Comparison of ENCODE assay signal across 8 cellular contexts in the genomic region with DNA sequence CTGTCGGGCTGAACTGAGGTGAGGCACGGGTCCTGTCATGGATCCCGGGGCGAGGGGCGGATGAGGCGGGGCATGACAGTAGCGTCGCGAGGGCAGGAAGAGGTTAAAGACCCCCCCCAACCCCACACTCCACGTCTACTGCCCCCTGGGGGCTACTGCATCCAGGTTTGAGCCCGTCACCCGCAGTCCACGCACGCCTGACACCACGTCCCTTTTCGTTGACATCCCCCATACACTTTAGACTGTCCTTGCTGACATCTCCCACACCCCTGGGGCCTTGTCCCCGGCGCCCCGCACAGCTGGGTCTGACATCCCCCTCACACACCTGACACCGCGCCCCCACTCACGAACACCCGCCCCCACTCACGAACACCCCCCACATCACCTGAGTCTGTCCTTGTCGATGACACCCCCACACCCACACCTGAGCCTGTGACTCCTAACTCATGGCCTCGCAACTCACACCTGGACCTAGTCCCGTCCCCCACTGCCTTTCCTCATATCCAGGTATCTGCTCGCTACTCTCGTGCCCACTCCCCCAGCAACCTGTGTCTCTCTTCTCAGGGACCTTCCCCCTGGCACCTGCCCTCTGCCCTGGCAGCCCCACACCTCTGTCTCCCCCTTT. TPM values are rescaled to one million over a fixed set of nuclear protein-coding genes. Genes with fewer than 3 reads are reported as not detected.
DNase-seq lines count a peak whose midpoint lies in the region; ATAC-seq, FAIRE-seq and TF ChIP-seq lines count a peak whose summit lies in the region.

No MANE protein-coding gene starts in this region.

- H3K36me3 Mint-ChIP-seq in activated T-helper 2 cell treated with anti-CD3 and anti-CD28 coated beads, Interferon-gamma antibody, Interleukin-2, Interleukin-4, amounts not matched to agents 10 μg/mL and 5 μg/mL and 100 μg/mL, durations not matched to agents 14 hours and 24 hours and 36 hours (ENCODE audit: low read depth), result peaks cover 11% of the 10 kb centered on the region

- TF ChIP-seq POLR2A in stomach (IDR thresholded peaks at IDR 0.05), result no peak

- intact Hi-C loops in activated T-helper 2 cell treated with anti-CD3 and anti-CD28 coated beads, Interferon-gamma antibody, Interleukin-2, Interleukin-4, amounts not matched to agents 10 μg/mL and 5 μg/mL and 100 μg/mL, durations not matched to agents 14 hours and 24 hours and 36 hours (cut with micrococcal nuclease), result loop anchor here (2.0 kb wide), 1 partner anchor 75 kb away; the partner anchor contains the start of gene TMEM161A
- intact Hi-C loops in stomach (cut with DNase I; ENCODE audit: low total_unique reads), result no loop called here

- H3K9me3 Mint-ChIP-seq in activated T-helper 2 cell treated with anti-CD3 and anti-CD28 coated beads, Interferon-gamma antibody, Interleukin-2, Interleukin-4, amounts not matched to agents 10 μg/mL and 5 μg/mL and 100 μg/mL, durations not matched to agents 14 hours and 24 hours and 36 hours, result no peaks in the 10 kb centered on the region

- H3K27ac Mint-ChIP-seq in activated T-helper 2 cell treated with anti-CD3 and anti-CD28 coated beads, Interferon-gamma antibody, Interleukin-2, Interleukin-4, amounts not matched to agents 10 μg/mL and 5 μg/mL and 100 μg/mL, durations not matched to agents 14 hours and 24 hours and 36 hours, result peak overlapping the region; percentile 80

- peak overlapping the region; percentile 27 to 88 (median 79) for H3K27ac ChIP-seq in stomach

- peak in 1 of 7 experiments; percentile 9 for TF ChIP-seq CTCF in stomach (IDR thresholded peaks at IDR 0.05)

- 1 to 4% (median 1%) methylated on average over 14 to 29 of the region's 29 CpGs for WGBS in stomach, 5 donors

- H3K27me3 ChIP-seq in stomach, result no peaks in the 10 kb centered on the region

- H3K27me3 Mint-ChIP-seq in activated T-helper 2 cell treated with anti-CD3 and anti-CD28 coated beads, Interferon-gamma antibody, Interleukin-2, Interleukin-4, amounts not matched to agents 10 μg/mL and 5 μg/mL and 100 μg/mL, durations not matched to agents 14 hours and 24 hours and 36 hours (ENCODE audit: low read depth), result no peaks in the 10 kb centered on the region

- H3K4me1 Mint-ChIP-seq in activated T-helper 2 cell treated with anti-CD3 and anti-CD28 coated beads, Interferon-gamma antibody, Interleukin-2, Interleukin-4, amounts not matched to agents 10 μg/mL and 5 μg/mL and 100 μg/mL, durations not matched to agents 14 hours and 24 hours and 36 hours (ENCODE audit: low read depth), result peaks cover 25% of the 10 kb centered on the region

- peak overlapping the region; percentile 88 for H3K4me3 Mint-ChIP-seq in activated T-helper 2 cell treated with anti-CD3 and anti-CD28 coated beads, Interferon-gamma antibody, Interleukin-2, Interleukin-4, amounts not matched to agents 10 μg/mL and 5 μg/mL and 100 μg/mL, durations not matched to agents 14 hours and 24 hours and 36 hours (ENCODE audit: low read depth)

- no peaks in the 10 kb centered on the region for H3K9me3 ChIP-seq in stomach

- H3K4me3 ChIP-seq in iPS-11a (ENCODE audit: low read depth, low read length), result peak overlapping the region; percentile 66
- peak overlapping the region; percentile 76 to 94 (median 82) for H3K4me3 ChIP-seq in stomach

- FAIRE-seq in HTR-8/SVneo (lab: Jason Lieb, UNC), result no peak

- peak; percentile 60 for DNase-seq in NCI-H2029 (lab: John Stamatoyannopoulos, UW)
- no peak for DNase-seq in NCI-H2029 treated with DMSO at 0.1 percent for 48 hours (lab: John Stamatoyannopoulos, UW)
- peak; percentile 67 for DNase-seq in HTR-8/SVneo (ENCODE audit: insufficient read length, low spot score)
- DNase-seq in activated T-helper 2 cell treated with anti-CD3 and anti-CD28 coated beads, Interferon-gamma antibody, Interleukin-2, Interleukin-4, amounts not matched to agents 10 μg/mL and 5 μg/mL and 100 μg/mL, durations not matched to agents 14 hours and 24 hours and 36 hours (ENCODE audit: low spot score), result no peak
- DNase-seq in stomach, result no peak

- no peak for ATAC-seq in HG03469 (IDR thresholded peaks at IDR 0.05; ENCODE audit: unreplicated experiment)
- ATAC-seq in GM18873 (IDR thresholded peaks at IDR 0.05; ENCODE audit: low FRiP score, unreplicated experiment), result no peak

- H3K4me1 ChIP-seq in stomach, result peaks cover 22 to 70% (median 48%) of the 10 kb centered on the region in 4 donors

- TF ChIP-seq EP300 in stomach (IDR thresholded peaks at IDR 0.05), result no peak

- H3K36me3 ChIP-seq in stomach, result peaks cover 0 to 10% (median 4%) of the 10 kb centered on the region in 4 donors

RNA-seq across cellular contexts. Expression of gene SLC25A42, which starts 0.4 kb away (rescaled TPM):
- 9.1 and 9.2 TPM in 2 replicates for total RNA-seq in activated T-helper 2 cell treated with anti-CD3 and anti-CD28 coated beads, Interferon-gamma antibody, Interleukin-2, Interleukin-4, amounts not matched to agents 10 μg/mL and 5 μg/mL and 100 μg/mL, durations not matched to agents 14 hours and 24 hours and 36 hours
- 10 to 100 TPM in 1 of 5 donors, 1 to 10 TPM in 4; 5.1 to 54.8 (median 6.7) TPM for total RNA-seq in stomach
- polyA plus RNA-seq in stomach, result 1 to 10 TPM; 3.7 to 7.3 (median 6.7) TPM

RNA-seq across cellular contexts. Expression of gene ARMC6, which starts 30.8 kb away (rescaled TPM):
- 44.9 and 53.9 TPM in 2 replicates for total RNA-seq in activated T-helper 2 cell treated with anti-CD3 and anti-CD28 coated beads, Interferon-gamma antibody, Interleukin-2, Interleukin-4, amounts not matched to agents 10 μg/mL and 5 μg/mL and 100 μg/mL, durations not matched to agents 14 hours and 24 hours and 36 hours
- total RNA-seq in stomach, result 10 to 100 TPM in 4 of 5 donors, 1 to 10 TPM in 1; 7.0 to 63.8 (median 32.2) TPM
- polyA plus RNA-seq in stomach, result 10 to 100 TPM; 17.4 to 22.8 (median 19.4) TPM

RNA-seq across cellular contexts. Expression of gene SUGP2, which starts 30.9 kb away (rescaled TPM):
- total RNA-seq in activated T-helper 2 cell treated with anti-CD3 and anti-CD28 coated beads, Interferon-gamma antibody, Interleukin-2, Interleukin-4, amounts not matched to agents 10 μg/mL and 5 μg/mL and 100 μg/mL, durations not matched to agents 14 hours and 24 hours and 36 hours, result 129 and 140 TPM in 2 replicates
- total RNA-seq in stomach, result 100 to 1,000 TPM in 1 of 5 donors, 10 to 100 TPM in 4; 51.7 to 104 (median 62.4) TPM
- polyA plus RNA-seq in stomach, result 10 to 100 TPM; 21.5 to 40.0 (median 28.1) TPM

Comparison
In these comparisons a context has a peak if more than half of its experiments do, and no peak if none do; other contexts are left out.
1. DNase-seq: peak in NCI-H2029 (single experiment) and HTR-8/SVneo (single experiment); none in NCI-H2029 treated with DMSO at 0.1 percent for 48 hours (single experiment), activated T-helper 2 cell treated with anti-CD3 and anti-CD28 coated beads, Interferon-gamma antibody, Interleukin-2, Interleukin-4, amounts not matched to agents 10 μg/mL and 5 μg/mL and 100 μg/mL, durations not matched to agents 14 hours and 24 hours and 36 hours (single experiment) and stomach (single experiment).